In genomic region chr2:127386764-127387654, GRCh38 we compare ENCODE assay signal across 8 cellular contexts. TPM values are rescaled to one million over a fixed set of nuclear protein-coding genes. Genes with fewer than 3 reads are reported as not detected.
DNase-seq lines count a peak whose midpoint lies in the region; ATAC-seq and TF ChIP-seq lines count a peak whose summit lies in the region.

No MANE protein-coding gene starts in this region.

- H3K27ac Mint-ChIP-seq in activated CD4-positive, alpha-beta memory T cell treated with anti-CD3 and anti-CD28 coated beads, Interleukin-2, amount 10 ng/mL, durations not matched to agents 7 days and 5 days = peak overlapping the region; percentile 62

- POLR2A ChIA-PET in activated CD4-positive, alpha-beta memory T cell treated with anti-CD3 and anti-CD28 coated beads, Interleukin-2, amount 10 ng/mL, durations not matched to agents 7 days and 5 days (lab: Charles Lee) = interaction anchor here (0.6 to 3.9 kb wide), 6 partner anchors 12 to 470 kb away, joined by 3 to 27 read pairs (median 3); partner anchors contain the start of genes ERCC3 and SFT2D3

- 1% methylated on average over 31 to 58 of the region's 58 CpGs for WGBS in lung, 2 donors

- peak overlapping the region; percentile 100 for H3K27ac ChIP-seq in lung (ENCODE audit: low read depth in 1 of 2, low read length in 1 of 2)

- peaks cover 57% of the 10 kb centered on the region for H3K4me1 Mint-ChIP-seq in activated CD4-positive, alpha-beta memory T cell treated with anti-CD3 and anti-CD28 coated beads, Interleukin-2, amount 10 ng/mL, durations not matched to agents 7 days and 5 days

- H3K9me3 Mint-ChIP-seq in activated CD4-positive, alpha-beta memory T cell treated with anti-CD3 and anti-CD28 coated beads, Interleukin-2, amount 10 ng/mL, durations not matched to agents 7 days and 5 days = no peaks in the 10 kb centered on the region

- H3K4me3 ChIP-seq in BE2C (ENCODE audit: low read depth, low read length) (peak overlapping the region; percentile 74), lung (peak overlapping the region; percentile 88)

- ATAC-seq in GM19372 (IDR thresholded peaks at IDR 0.05; ENCODE audit: low read depth, unreplicated experiment) (peak; percentile 57), HG03469 (IDR thresholded peaks at IDR 0.05; ENCODE audit: unreplicated experiment) (peak; percentile 34), lung (ENCODE audit: insufficient read depth, low FRiP score) (peak; percentile 86)

- H3K36me3 Mint-ChIP-seq in activated CD4-positive, alpha-beta memory T cell treated with anti-CD3 and anti-CD28 coated beads, Interleukin-2, amount 10 ng/mL, durations not matched to agents 7 days and 5 days (ENCODE audit: low read depth) = peaks cover 19% of the 10 kb centered on the region

- H3K9me3 ChIP-seq in BE2C (no peaks in the 10 kb centered on the region), lung (ENCODE audit: control insufficient read depth in 2 of 2, insufficient read depth in 1 of 2, low read length in 1 of 2) (no peaks in the 10 kb centered on the region)

- H3K27me3 Mint-ChIP-seq in activated CD4-positive, alpha-beta memory T cell treated with anti-CD3 and anti-CD28 coated beads, Interleukin-2, amount 10 ng/mL, durations not matched to agents 7 days and 5 days = no peaks in the 10 kb centered on the region

- H3K4me1 ChIP-seq in BE2C (no peaks in the 10 kb centered on the region; the same call in 1 of the 2 replicates), lung (ENCODE audit: control insufficient read depth in 2 of 2, insufficient read depth in 2 of 2, low read length in 2 of 2) (peaks cover 8 to 14% of the 10 kb centered on the region in 2 donors)

- TF ChIP-seq CTCF in BE2C (IDR thresholded peaks at IDR 0.05; ENCODE audit: low read depth, low read length) (no peak), lung (IDR thresholded peaks at IDR 0.05; ENCODE audit: control extremely low read depth, extremely low read depth) (no peak)

- H3K36me3 ChIP-seq in BE2C = no peaks in the 10 kb centered on the region
- H3K36me3 ChIP-seq in lung (ENCODE audit: control insufficient read depth in 2 of 2, insufficient read depth in 2 of 2, low read length in 2 of 2) = no peaks in the 10 kb centered on the region

- peak overlapping the region; percentile 78 for H3K4me3 Mint-ChIP-seq in activated CD4-positive, alpha-beta memory T cell treated with anti-CD3 and anti-CD28 coated beads, Interleukin-2, amount 10 ng/mL, durations not matched to agents 7 days and 5 days

- no peaks in the 10 kb centered on the region for H3K27me3 ChIP-seq in BE2C
- no peaks in the 10 kb centered on the region for H3K27me3 ChIP-seq in lung (ENCODE audit: control insufficient read depth, insufficient read depth)

- CTCF ChIA-PET in activated CD4-positive, alpha-beta memory T cell treated with anti-CD3 and anti-CD28 coated beads, Interleukin-2, amount 10 ng/mL, durations not matched to agents 7 days and 5 days (lab: Charles Lee) = interaction anchor here (0.6 to 1.2 kb wide), 3 partner anchors 8 to 81 kb away, joined by 3 read pairs; no protein-coding TSS in a partner anchor

- DNase-seq in BE2C (peak; percentile 86), NCI-H748 treated with DMSO at 0.1 percent for 48 hours (lab: John Stamatoyannopoulos, UW) (peak; percentile 24), ecto neural progenitor cell (ENCODE audit: low spot score) (peak; percentile 92), lung (ENCODE audit: low spot score) (peak; percentile 84)
- DNase-seq in activated CD4-positive, alpha-beta memory T cell treated with anti-CD3 and anti-CD28 coated beads, Interleukin-2, amount 10 ng/mL, durations not matched to agents 7 days and 5 days = peak; percentile 82
- peak; percentile 61 to 78 (median 64) for DNase-seq in stimulated activated CD4-positive, alpha-beta T cell treated with anti-CD3 and anti-CD28 coated beads, TNF-alpha, amount 100 ng/mL, for 24 hours (ENCODE audit: low read depth in 3 of 3)

RNA-seq across cellular contexts. Expression of gene MAP3K2, which starts 0.8 kb away (rescaled TPM):
- polyA plus RNA-seq in BE2C (2012; ENCODE audit: insufficient read depth, insufficient read length, low read depth) = 4.9 TPM
- total RNA-seq in activated CD4-positive, alpha-beta memory T cell treated with anti-CD3 and anti-CD28 coated beads, Interleukin-2, amount 10 ng/mL, durations not matched to agents 7 days and 5 days = 10 to 100 TPM; 56.2 to 59.6 TPM
- total RNA-seq in lung = 10 to 100 TPM; 50.1 to 81.0 TPM
- 10 to 100 TPM in 1 of 2 donors, 1 to 10 TPM in 1; 8.1 to 11.6 TPM for polyA plus RNA-seq in lung

RNA-seq across cellular contexts. Expression of gene PROC, which starts 31.2 kb away (rescaled TPM):
- polyA plus RNA-seq in BE2C (2012; ENCODE audit: insufficient read depth, insufficient read length, low read depth) = not detected
- total RNA-seq in activated CD4-positive, alpha-beta memory T cell treated with anti-CD3 and anti-CD28 coated beads, Interleukin-2, amount 10 ng/mL, durations not matched to agents 7 days and 5 days = not detected
- total RNA-seq in lung = under 1 TPM in 1 of 2 donors, not detected in 1; 0.37 TPM
- polyA plus RNA-seq in lung = under 1 TPM; 0.10 to 0.22 TPM

Comparison
In these comparisons a context has a peak if more than half of its experiments do, and no peak if none do; other contexts are left out.
1. Peak in every context shown above with its lines: DNase-seq, ATAC-seq, H3K4me3 ChIP-seq and H3K27ac ChIP-seq.
2. DNase-seq: peak in every context shown above with its lines; median percentile 92 in ecto neural progenitor cell; 86 in BE2C; 84 in lung; 82 in activated CD4-positive, alpha-beta memory T cell treated with anti-CD3 and anti-CD28 coated beads, Interleukin-2, amount 10 ng/mL, durations not matched to agents 7 days and 5 days; 64 in stimulated activated CD4-positive, alpha-beta T cell treated with anti-CD3 and anti-CD28 coated beads, TNF-alpha, amount 100 ng/mL, for 24 hours; 24 in NCI-H748 treated with DMSO at 0.1 percent for 48 hours.
3. ATAC-seq: peak in every context shown above with its lines; median percentile 86 in lung; 57 in GM19372; 34 in HG03469.